ENCODE assay signal across 18 cellular contexts in the genomic region with DNA sequence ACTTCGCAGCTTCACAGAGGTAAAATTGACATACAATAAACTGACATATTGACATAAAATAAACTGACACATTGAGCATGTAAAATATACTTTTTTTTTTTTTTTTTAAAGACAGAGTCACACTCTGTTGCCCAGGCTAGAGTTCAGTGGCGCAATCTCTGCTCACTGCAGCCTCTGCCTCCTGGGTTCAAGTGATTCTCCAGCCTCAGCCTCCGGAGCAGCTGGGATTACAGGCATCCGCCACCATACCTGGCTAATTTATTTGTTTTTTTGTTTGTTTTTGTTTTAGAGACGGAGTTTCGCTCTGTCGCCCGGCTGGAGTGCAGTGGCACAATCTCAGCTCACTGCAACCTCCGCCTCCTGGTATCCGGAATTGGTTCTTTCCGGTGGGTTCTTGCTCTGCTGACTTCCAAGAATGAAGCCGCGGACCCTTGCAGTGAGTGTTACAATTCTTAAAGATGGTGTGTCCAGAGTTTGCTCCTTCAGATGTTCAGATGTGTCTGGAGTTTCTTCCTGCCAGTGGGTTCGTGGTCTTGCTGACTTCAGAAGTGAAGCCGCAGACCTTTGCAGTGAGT. TPM values are rescaled to one million over a fixed set of nuclear protein-coding genes. Genes with fewer than 3 reads are reported as not detected.
DNase-seq lines count a peak whose midpoint lies in the region; ATAC-seq and TF ChIP-seq lines count a peak whose summit lies in the region.
"Had no signal": no experiment of that assay in that cellular context is flagged by ENCODE, and none has a peak within 500 bp of the region (broad histone marks: within the 10 kb centered on the region; RNA-seq: fewer than 3 reads in every experiment).

No MANE protein-coding gene starts in this region.

- no peak for DNase-seq in activated CD4-positive, alpha-beta memory T cell treated with anti-CD3 and anti-CD28 coated beads, Interleukin-2, amount 10 ng/mL, durations not matched to agents 7 days and 5 days
- DNase-seq in activated CD4-positive, alpha-beta memory T cell treated with anti-CD3 and anti-CD28 coated beads for 36 hours, result no peak
- DNase-seq in HuH-7 (ENCODE audit: low spot score) (no peak), GM20000 (ENCODE audit: low spot score) (no peak), AG08396 (ENCODE audit: low spot score) (no peak), gastrocnemius medialis (no peak)
- DNase-seq: ACHN, H7, MV-4-11, NCI-H1694, NCI-H2081, NCI-H2171, NCI-H345, Right ventricle myocardium superior had no signal

- peak overlapping the region; percentile 10 for H3K4me3 Mint-ChIP-seq in activated CD4-positive, alpha-beta memory T cell treated with anti-CD3 and anti-CD28 coated beads, Interleukin-2, amount 10 ng/mL, durations not matched to agents 7 days and 5 days
- no peak overlapping the region for H3K4me3 Mint-ChIP-seq in activated CD4-positive, alpha-beta memory T cell treated with anti-CD3 and anti-CD28 coated beads for 36 hours
- no peak overlapping the region for H3K4me3 Mint-ChIP-seq in dendritic cell treated with granulocyte-macrophage colony-stimulating factor and Interleukin-4, amounts not matched to agents 40 ng/mL and 50 ng/mL, for 4 days

- H3K4me1 ChIP-seq in KMS-11 (ENCODE audit: low read depth, poor library complexity, severe bottlenecking) (peaks cover 43% of the 10 kb centered on the region), gastrocnemius medialis (peaks cover 0 to 11% of the 10 kb centered on the region in 2 donors)

- H3K36me3 Mint-ChIP-seq in activated CD4-positive, alpha-beta memory T cell treated with anti-CD3 and anti-CD28 coated beads, Interleukin-2, amount 10 ng/mL, durations not matched to agents 7 days and 5 days (ENCODE audit: low read depth), result no peaks in the 10 kb centered on the region
- H3K36me3 Mint-ChIP-seq in activated CD4-positive, alpha-beta memory T cell treated with anti-CD3 and anti-CD28 coated beads for 36 hours, result no peaks in the 10 kb centered on the region
- no peaks in the 10 kb centered on the region for H3K36me3 Mint-ChIP-seq in dendritic cell treated with granulocyte-macrophage colony-stimulating factor and Interleukin-4, amounts not matched to agents 40 ng/mL and 50 ng/mL, for 4 days (ENCODE audit: low read depth)

- H3K9me3 ChIP-seq in gastrocnemius medialis, result no peaks in the 10 kb centered on the region

- H3K27me3 Mint-ChIP-seq in activated CD4-positive, alpha-beta memory T cell treated with anti-CD3 and anti-CD28 coated beads, Interleukin-2, amount 10 ng/mL, durations not matched to agents 7 days and 5 days, result peaks cover 6% of the 10 kb centered on the region
- H3K27me3 Mint-ChIP-seq in activated CD4-positive, alpha-beta memory T cell treated with anti-CD3 and anti-CD28 coated beads for 36 hours, result peaks cover 3% of the 10 kb centered on the region
- no peaks in the 10 kb centered on the region for H3K27me3 Mint-ChIP-seq in dendritic cell treated with granulocyte-macrophage colony-stimulating factor and Interleukin-4, amounts not matched to agents 40 ng/mL and 50 ng/mL, for 4 days

- no peak overlapping the region; the same call in 1 of the 2 replicates for H2AFZ ChIP-seq in KMS-11 (ENCODE audit: low read depth)

- in situ Hi-C loops in gastrocnemius medialis (cut with MboI; ENCODE audit: low sequenced_read_pairs in 4 of 4), result loop anchor here in 1 of 4 donors (25.0 kb wide), 1 partner anchor 515 kb away; no protein-coding TSS in a partner anchor

- peaks cover 36% of the 10 kb centered on the region for H3K4me1 Mint-ChIP-seq in activated CD4-positive, alpha-beta memory T cell treated with anti-CD3 and anti-CD28 coated beads, Interleukin-2, amount 10 ng/mL, durations not matched to agents 7 days and 5 days
- H3K4me1 Mint-ChIP-seq in activated CD4-positive, alpha-beta memory T cell treated with anti-CD3 and anti-CD28 coated beads for 36 hours (ENCODE audit: low read depth), result peaks cover 1% of the 10 kb centered on the region
- H3K4me1 Mint-ChIP-seq in dendritic cell treated with granulocyte-macrophage colony-stimulating factor and Interleukin-4, amounts not matched to agents 40 ng/mL and 50 ng/mL, for 4 days (ENCODE audit: low read depth), result peaks cover 45% of the 10 kb centered on the region

- H3K79me2 ChIP-seq in KMS-11 (ENCODE audit: insufficient read depth, low read depth), result no peaks in the 10 kb centered on the region

- intact Hi-C loops in activated CD4-positive, alpha-beta memory T cell treated with anti-CD3 and anti-CD28 coated beads for 36 hours (cut with micrococcal nuclease), result loop anchor here (10.0 kb wide), 1 partner anchor 48 kb away; a partner anchor contains a TSS
- intact Hi-C loops in dendritic cell treated with granulocyte-macrophage colony-stimulating factor and Interleukin-4, amounts not matched to agents 40 ng/mL and 50 ng/mL, for 4 days (cut with micrococcal nuclease), result no loop called here
- intact Hi-C loops in gastrocnemius medialis (cut with DNase I; ENCODE audit: low total_unique reads), result no loop called here

- H3K4me3 ChIP-seq in KMS-11 (IDR thresholded peaks at IDR 0.05; ENCODE audit: insufficient read depth, low read depth, low read length) (no peak overlapping the region), gastrocnemius medialis (no peak overlapping the region)
- H3K4me3 ChIP-seq: GM12878 had no signal

- CTCF ChIA-PET in activated CD4-positive, alpha-beta memory T cell treated with anti-CD3 and anti-CD28 coated beads, Interleukin-2, amount 10 ng/mL, durations not matched to agents 7 days and 5 days (lab: Charles Lee), result interaction anchor here (1.3 to 3.2 kb wide), 5 partner anchors 8 to 138 kb away, joined by 5 to 14 read pairs (median 5); a partner anchor contains a TSS
- CTCF ChIA-PET in activated CD4-positive, alpha-beta memory T cell treated with anti-CD3 and anti-CD28 coated beads for 36 hours (lab: Charles Lee), result interaction anchor here (1.0 to 3.4 kb wide), 6 partner anchors 8 to 306 kb away, joined by 3 to 12 read pairs (median 6); no protein-coding TSS in a partner anchor

- H3K4me2 ChIP-seq in KMS-11, result peak overlapping the region; percentile 33; the same call in 1 of the 2 replicates

- H3K27me3 ChIP-seq in KMS-11 (ENCODE audit: insufficient read depth, low read depth), result no peaks in the 10 kb centered on the region
- H3K27me3 ChIP-seq in gastrocnemius medialis, result no peaks in the 10 kb centered on the region

- POLR2A ChIA-PET in activated CD4-positive, alpha-beta memory T cell treated with anti-CD3 and anti-CD28 coated beads, Interleukin-2, amount 10 ng/mL, durations not matched to agents 7 days and 5 days (lab: Charles Lee), result interaction anchor here (0.5 to 3.1 kb wide), 3 partner anchors 9 to 54 kb away, joined by 4 to 11 read pairs (median 11); a partner anchor contains a TSS
- POLR2A ChIA-PET in activated CD4-positive, alpha-beta memory T cell treated with anti-CD3 and anti-CD28 coated beads for 36 hours (lab: Charles Lee), result no interaction called here

- H3K27ac Mint-ChIP-seq in activated CD4-positive, alpha-beta memory T cell treated with anti-CD3 and anti-CD28 coated beads, Interleukin-2, amount 10 ng/mL, durations not matched to agents 7 days and 5 days, result no peak overlapping the region
- no peak overlapping the region for H3K27ac Mint-ChIP-seq in activated CD4-positive, alpha-beta memory T cell treated with anti-CD3 and anti-CD28 coated beads for 36 hours
- H3K27ac Mint-ChIP-seq in dendritic cell treated with granulocyte-macrophage colony-stimulating factor and Interleukin-4, amounts not matched to agents 40 ng/mL and 50 ng/mL, for 4 days, result peak overlapping the region; percentile 70

- no peaks in the 10 kb centered on the region for H3K9me3 Mint-ChIP-seq in activated CD4-positive, alpha-beta memory T cell treated with anti-CD3 and anti-CD28 coated beads, Interleukin-2, amount 10 ng/mL, durations not matched to agents 7 days and 5 days
- H3K9me3 Mint-ChIP-seq in activated CD4-positive, alpha-beta memory T cell treated with anti-CD3 and anti-CD28 coated beads for 36 hours, result no peaks in the 10 kb centered on the region
- no peaks in the 10 kb centered on the region for H3K9me3 Mint-ChIP-seq in dendritic cell treated with granulocyte-macrophage colony-stimulating factor and Interleukin-4, amounts not matched to agents 40 ng/mL and 50 ng/mL, for 4 days

- H3K27ac ChIP-seq in KMS-11 (no peak overlapping the region), gastrocnemius medialis (no peak overlapping the region)
- H3K27ac ChIP-seq: 22Rv1 had no signal

- TF ChIP-seq CTCF in KMS-11 (conservative IDR thresholded peaks at IDR 0.05; ENCODE audit: low read depth, low read length) (no peak), GM20000 (IDR thresholded peaks at IDR 0.05; ENCODE audit: extremely low read depth, missing control alignments) (no peak), gastrocnemius medialis (IDR thresholded peaks at IDR 0.05 in 4 of 5, conservative IDR thresholded peaks at IDR 0.05 in 1 of 5) (no peak)

- no peaks in the 10 kb centered on the region for H3K36me3 ChIP-seq in KMS-11 (ENCODE audit: insufficient read depth)
- H3K36me3 ChIP-seq in gastrocnemius medialis, result no peaks in the 10 kb centered on the region

- no peak for TF ChIP-seq POLR2A in gastrocnemius medialis (IDR thresholded peaks at IDR 0.05)

- ATAC-seq in gastrocnemius medialis, result no peak

- no peak overlapping the region for H3K9ac ChIP-seq in KMS-11

- no peaks in the 10 kb centered on the region for H4K20me1 ChIP-seq in KMS-11 (ENCODE audit: insufficient read depth)

RNA-seq across cellular contexts. Expression of a gene that starts 48.4 kb away (rescaled TPM):
- total RNA-seq in activated CD4-positive, alpha-beta memory T cell treated with anti-CD3 and anti-CD28 coated beads, Interleukin-2, amount 10 ng/mL, durations not matched to agents 7 days and 5 days, result 10 to 100 TPM; 28.9 to 30.6 TPM
- 10 to 100 TPM; 25.5 to 26.3 TPM for total RNA-seq in activated CD4-positive, alpha-beta memory T cell treated with anti-CD3 and anti-CD28 coated beads for 36 hours
- total RNA-seq in gastrocnemius medialis, result 10 to 100 TPM; 37.3 to 74.5 (median 45.6) TPM

RNA-seq across cellular contexts. Expression of a gene that starts 53.7 kb away (rescaled TPM):
- 100 to 1,000 TPM; 172 to 183 TPM for total RNA-seq in activated CD4-positive, alpha-beta memory T cell treated with anti-CD3 and anti-CD28 coated beads, Interleukin-2, amount 10 ng/mL, durations not matched to agents 7 days and 5 days
- 100 to 1,000 TPM; 225 to 227 TPM for total RNA-seq in activated CD4-positive, alpha-beta memory T cell treated with anti-CD3 and anti-CD28 coated beads for 36 hours
- 10 to 100 TPM; 28.5 to 59.8 (median 40.2) TPM for total RNA-seq in gastrocnemius medialis
